Comparison of ENCODE assay signal across 2 cellular contexts in the genomic region with DNA sequence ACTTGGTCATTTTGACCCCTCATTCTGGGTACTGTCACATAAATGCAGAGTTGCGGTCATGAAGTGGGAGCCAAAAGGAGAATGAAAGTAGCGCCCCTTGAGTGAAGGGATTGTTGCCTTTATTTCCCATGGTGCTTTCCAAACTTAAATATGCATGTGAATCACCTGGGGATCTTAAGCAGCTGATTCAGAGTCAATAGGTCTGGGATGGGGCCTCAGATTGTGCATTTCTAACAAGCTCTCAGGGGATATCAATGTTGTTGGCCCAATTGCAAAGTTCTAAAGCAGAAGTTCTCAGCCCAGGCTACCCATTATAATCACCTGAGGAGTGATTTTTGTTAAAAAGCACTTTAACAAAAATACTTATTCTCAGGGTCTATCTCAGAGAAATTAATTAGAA.
TF ChIP-seq lines count a peak whose summit lies in the region.

No MANE protein-coding gene starts in this region.

TF ChIP-seq in GM23338, 12 proteins besides CTCF, POLR2A, EP300 and RAD21:
- TF ChIP-seq, protein P1, sequence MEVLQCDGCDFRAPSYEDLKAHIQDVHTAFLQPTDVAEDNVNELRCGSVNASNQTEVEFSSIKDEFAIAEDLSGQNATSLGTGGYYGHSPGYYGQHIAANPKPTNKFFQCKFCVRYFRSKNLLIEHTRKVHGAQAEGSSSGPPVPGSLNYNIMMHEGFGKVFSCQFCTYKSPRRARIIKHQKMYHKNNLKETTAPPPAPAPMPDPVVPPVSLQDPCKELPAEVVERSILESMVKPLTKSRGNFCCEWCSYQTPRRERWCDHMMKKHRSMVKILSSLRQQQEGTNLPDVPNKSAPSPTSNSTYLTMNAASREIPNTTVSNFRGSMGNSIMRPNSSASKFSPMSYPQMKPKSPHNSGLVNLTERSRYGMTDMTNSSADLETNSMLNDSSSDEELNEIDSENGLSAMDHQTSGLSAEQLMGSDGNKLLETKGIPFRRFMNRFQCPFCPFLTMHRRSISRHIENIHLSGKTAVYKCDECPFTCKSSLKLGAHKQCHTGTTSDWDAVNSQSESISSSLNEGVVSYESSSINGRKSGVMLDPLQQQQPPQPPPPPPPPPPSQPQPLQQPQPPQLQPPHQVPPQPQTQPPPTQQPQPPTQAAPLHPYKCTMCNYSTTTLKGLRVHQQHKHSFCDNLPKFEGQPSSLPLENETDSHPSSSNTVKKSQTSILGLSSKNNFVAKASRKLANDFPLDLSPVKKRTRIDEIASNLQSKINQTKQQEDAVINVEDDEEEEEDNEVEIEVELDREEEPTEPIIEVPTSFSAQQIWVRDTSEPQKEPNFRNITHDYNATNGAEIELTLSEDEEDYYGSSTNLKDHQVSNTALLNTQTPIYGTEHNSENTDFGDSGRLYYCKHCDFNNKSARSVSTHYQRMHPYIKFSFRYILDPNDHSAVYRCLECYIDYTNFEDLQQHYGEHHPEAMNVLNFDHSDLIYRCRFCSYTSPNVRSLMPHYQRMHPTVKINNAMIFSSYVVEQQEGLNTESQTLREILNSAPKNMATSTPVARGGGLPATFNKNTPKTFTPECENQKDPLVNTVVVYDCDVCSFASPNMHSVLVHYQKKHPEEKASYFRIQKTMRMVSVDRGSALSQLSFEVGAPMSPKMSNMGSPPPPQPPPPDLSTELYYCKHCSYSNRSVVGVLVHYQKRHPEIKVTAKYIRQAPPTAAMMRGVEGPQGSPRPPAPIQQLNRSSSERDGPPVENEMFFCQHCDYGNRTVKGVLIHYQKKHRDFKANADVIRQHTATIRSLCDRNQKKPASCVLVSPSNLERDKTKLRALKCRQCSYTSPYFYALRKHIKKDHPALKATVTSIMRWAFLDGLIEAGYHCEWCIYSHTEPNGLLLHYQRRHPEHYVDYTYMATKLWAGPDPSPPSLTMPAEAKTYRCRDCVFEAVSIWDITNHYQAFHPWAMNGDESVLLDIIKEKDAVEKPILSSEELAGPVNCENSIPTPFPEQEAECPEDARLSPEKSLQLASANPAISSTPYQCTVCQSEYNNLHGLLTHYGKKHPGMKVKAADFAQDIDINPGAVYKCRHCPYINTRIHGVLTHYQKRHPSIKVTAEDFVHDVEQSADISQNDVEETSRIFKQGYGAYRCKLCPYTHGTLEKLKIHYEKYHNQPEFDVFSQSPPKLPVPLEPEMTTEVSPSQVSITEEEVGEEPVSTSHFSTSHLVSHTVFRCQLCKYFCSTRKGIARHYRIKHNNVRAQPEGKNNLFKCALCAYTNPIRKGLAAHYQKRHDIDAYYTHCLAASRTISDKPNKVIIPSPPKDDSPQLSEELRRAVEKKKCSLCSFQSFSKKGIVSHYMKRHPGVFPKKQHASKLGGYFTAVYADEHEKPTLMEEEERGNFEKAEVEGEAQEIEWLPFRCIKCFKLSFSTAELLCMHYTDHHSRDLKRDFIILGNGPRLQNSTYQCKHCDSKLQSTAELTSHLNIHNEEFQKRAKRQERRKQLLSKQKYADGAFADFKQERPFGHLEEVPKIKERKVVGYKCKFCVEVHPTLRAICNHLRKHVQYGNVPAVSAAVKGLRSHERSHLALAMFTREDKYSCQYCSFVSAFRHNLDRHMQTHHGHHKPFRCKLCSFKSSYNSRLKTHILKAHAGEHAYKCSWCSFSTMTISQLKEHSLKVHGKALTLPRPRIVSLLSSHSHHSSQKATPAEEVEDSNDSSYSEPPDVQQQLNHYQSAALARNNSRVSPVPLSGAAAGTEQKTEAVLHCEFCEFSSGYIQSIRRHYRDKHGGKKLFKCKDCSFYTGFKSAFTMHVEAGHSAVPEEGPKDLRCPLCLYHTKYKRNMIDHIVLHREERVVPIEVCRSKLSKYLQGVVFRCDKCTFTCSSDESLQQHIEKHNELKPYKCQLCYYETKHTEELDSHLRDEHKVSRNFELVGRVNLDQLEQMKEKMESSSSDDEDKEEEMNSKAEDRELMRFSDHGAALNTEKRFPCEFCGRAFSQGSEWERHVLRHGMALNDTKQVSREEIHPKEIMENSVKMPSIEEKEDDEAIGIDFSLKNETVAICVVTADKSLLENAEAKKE (CRISPR knock-in tag; IDR thresholded peaks at IDR 0.05): 0 out of 2 replicates have a peak, but pooled peaks have one; percentile 68
- TF ChIP-seq EZH2phosphoT487 (IDR thresholded peaks at IDR 0.05; ENCODE audit: unreplicated experiment): no peak

TF ChIP-seq in H1, 55 proteins besides CTCF, POLR2A, EP300 and RAD21:
- TF ChIP-seq BRCA1 (IDR thresholded peaks at IDR 0.05; ENCODE audit: low read depth, low read length) (no peak), SP1 (IDR thresholded peaks at IDR 0.05; ENCODE audit: low read depth, low read length) (0 out of 2 replicates have a peak, but pooled peaks have one; percentile 25)
TF ChIP-seq in H1: peak in this region for 1.
